ENCODE assay signal across 8 cellular contexts in genomic region chr16:12803203-12804093, GRCh38. TPM values are rescaled to one million over a fixed set of nuclear protein-coding genes. Genes with fewer than 3 reads are reported as not detected.
DNase-seq lines count a peak whose midpoint lies in the region; ATAC-seq and TF ChIP-seq lines count a peak whose summit lies in the region.

CPPED1 (minus strand) TSS chr16:12803887; CDS start chr16:12803776, 111 bp downstream.

- TF ChIP-seq CTCF in parathyroid adenoma (IDR thresholded peaks at IDR 0.05) (peak; percentile 6), thyroid gland (IDR thresholded peaks at IDR 0.05) (no peak)

- peak; percentile 79 for ATAC-seq in HG02571 (IDR thresholded peaks at IDR 0.05; ENCODE audit: unreplicated experiment)
- ATAC-seq in activated naive CD8-positive, alpha-beta T cell treated with anti-CD3 and anti-CD28 coated beads, Interleukin-2, amount 50 U/mL, for 24 hours: peak; percentile 91
- peak; percentile 99 for ATAC-seq in Right ventricle myocardium superior (ENCODE audit: poor library complexity)

- peaks cover 4% of the 10 kb centered on the region for H3K36me3 Mint-ChIP-seq in activated naive CD8-positive, alpha-beta T cell treated with anti-CD3 and anti-CD28 coated beads, Interleukin-2, amount 50 U/mL, for 24 hours (ENCODE audit: low read depth)

- H3K4me1 ChIP-seq in parathyroid adenoma: peaks cover 8% of the 10 kb centered on the region
- peaks cover 8 to 9% of the 10 kb centered on the region in 2 donors for H3K4me1 ChIP-seq in thyroid gland

- H3K27ac Mint-ChIP-seq in activated naive CD8-positive, alpha-beta T cell treated with anti-CD3 and anti-CD28 coated beads, Interleukin-2, amount 50 U/mL, for 24 hours: peak within 1 kb of the TSS; percentile 79

- H3K36me3 ChIP-seq in parathyroid adenoma (ENCODE audit: control insufficient read depth, insufficient read depth, low read length) (no peaks in the 10 kb centered on the region), thyroid gland (no peaks in the 10 kb centered on the region)

- H3K9me3 Mint-ChIP-seq in activated naive CD8-positive, alpha-beta T cell treated with anti-CD3 and anti-CD28 coated beads, Interleukin-2, amount 50 U/mL, for 24 hours: no peaks in the 10 kb centered on the region

- H3K4me3 Mint-ChIP-seq in activated naive CD8-positive, alpha-beta T cell treated with anti-CD3 and anti-CD28 coated beads, Interleukin-2, amount 50 U/mL, for 24 hours: peak within 1 kb of the TSS; percentile 87

- peak within 1 kb of the TSS; percentile 99 for H2AFZ ChIP-seq in parathyroid adenoma

- no peaks in the 10 kb centered on the region for H3K9me3 ChIP-seq in parathyroid adenoma (ENCODE audit: control insufficient read depth, low read length)
- no peaks in the 10 kb centered on the region for H3K9me3 ChIP-seq in thyroid gland

- H3K4me2 ChIP-seq in parathyroid adenoma (ENCODE audit: low read length): peak within 1 kb of the TSS; percentile 39

- H3K27ac ChIP-seq in parathyroid adenoma (peak within 1 kb of the TSS; percentile 68), thyroid gland (peak within 1 kb of the TSS; percentile 82 to 92 (median 87))

- peak; percentile 91 for DNase-seq in NCI-H1092 treated with DMSO at 0.1 percent for 48 hours (lab: John Stamatoyannopoulos, UW)
- DNase-seq in SW480 (ENCODE audit: low spot score): peak; percentile 95
- peak; percentile 92 for DNase-seq in activated naive CD8-positive, alpha-beta T cell treated with anti-CD3 and anti-CD28 coated beads, Interleukin-2, amount 50 U/mL, for 24 hours
- DNase-seq in Right ventricle myocardium superior: peak; percentile 97
- peak; percentile 96 to 97 for DNase-seq in thyroid gland

- H3K27me3 ChIP-seq in parathyroid adenoma (ENCODE audit: control insufficient read depth, insufficient read depth, low read length) (no peaks in the 10 kb centered on the region), thyroid gland (no peaks in the 10 kb centered on the region)

- no peak within 1 kb of the TSS for H3K9ac ChIP-seq in parathyroid adenoma

- 8 to 13% methylated on average over 26 to 39 of the region's 56 CpGs for WGBS in thyroid gland, 2 donors

- peaks cover 6% of the 10 kb centered on the region for H3K27me3 Mint-ChIP-seq in activated naive CD8-positive, alpha-beta T cell treated with anti-CD3 and anti-CD28 coated beads, Interleukin-2, amount 50 U/mL, for 24 hours

- peak within 1 kb of the TSS; percentile 70 for H3K4me3 ChIP-seq in GM08714 (ENCODE audit: low read length)
- H3K4me3 ChIP-seq in parathyroid adenoma (ENCODE audit: low read depth, low read length): peak within 1 kb of the TSS; percentile 64
- H3K4me3 ChIP-seq in thyroid gland (replicated peaks in 1 of 3): peak within 1 kb of the TSS in 2 of 3 donors; percentile 51 to 70

- peak in 1 of 2 donors; percentile 50 for TF ChIP-seq POLR2A in thyroid gland (IDR thresholded peaks at IDR 0.05)

- intact Hi-C loops in Right ventricle myocardium superior (cut with DNase I): no loop called here
- intact Hi-C loops in thyroid gland (cut with DNase I): no loop called here

- peaks cover 33% of the 10 kb centered on the region for H3K4me1 Mint-ChIP-seq in activated naive CD8-positive, alpha-beta T cell treated with anti-CD3 and anti-CD28 coated beads, Interleukin-2, amount 50 U/mL, for 24 hours

- H3K79me2 ChIP-seq in parathyroid adenoma: no peaks in the 10 kb centered on the region

RNA-seq across cellular contexts. Expression of gene CPPED1, which starts in this region (rescaled TPM):
- total RNA-seq in Right ventricle myocardium superior (12.1 TPM), thyroid gland (10 to 100 TPM in 3 of 4 donors, 1 to 10 TPM in 1; 8.5 to 17.8 (median 16.8) TPM)

Comparison
In these comparisons a context has a peak if more than half of its experiments do, and no peak if none do; other contexts are left out.
1. Peak in every context shown above with its lines: DNase-seq, ATAC-seq, H3K4me3 ChIP-seq and H3K27ac ChIP-seq.